1 cellular context compared by ENCODE assay signal in genomic region chr2:239385096-239386000, GRCh38.
TF ChIP-seq lines count a peak whose summit lies in the region.

No MANE protein-coding gene starts in this region.

TF ChIP-seq in HEK293, 187 proteins besides CTCF, POLR2A, EP300 and RAD21:
- no peak for TF ChIP-seq ZNF174 (tag by site-specific recombination; IDR thresholded peaks at IDR 0.05)
- peak; percentile 51; the same call in 1 of the 2 replicates for TF ChIP-seq ZIC2 (tag by site-specific recombination; IDR thresholded peaks at IDR 0.05)
TF ChIP-seq in HEK293: peak in this region for 1.
